In the genomic region with DNA sequence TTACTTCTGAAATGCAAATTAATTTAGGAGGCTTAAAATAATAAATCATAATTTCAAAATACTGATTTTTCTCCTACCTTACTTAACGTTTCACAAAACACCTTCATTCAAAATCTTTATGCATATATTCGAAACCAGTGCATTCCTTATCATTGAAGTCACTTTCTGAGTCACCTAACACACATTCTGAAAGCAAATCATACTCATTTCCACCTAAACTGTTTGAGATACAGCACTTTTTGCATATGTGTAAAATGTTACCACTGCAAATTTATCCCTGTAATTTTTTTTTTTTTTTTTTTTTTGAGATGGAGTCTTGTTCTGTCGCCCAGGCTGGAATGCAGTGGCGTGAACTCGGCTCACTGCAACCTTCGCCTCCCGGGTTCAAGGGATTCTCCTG, we compare ENCODE assay signal across 17 cellular contexts. TPM values are rescaled to one million over a fixed set of nuclear protein-coding genes. Genes with fewer than 3 reads are reported as not detected.
DNase-seq lines count a peak whose midpoint lies in the region; ATAC-seq and TF ChIP-seq lines count a peak whose summit lies in the region.
"Had no signal": no experiment of that assay in that cellular context is flagged by ENCODE, and none has a peak within 500 bp of the region (broad histone marks: within the 10 kb centered on the region; RNA-seq: fewer than 3 reads in every experiment).

No MANE protein-coding gene starts in this region.

- H3K9ac ChIP-seq in HCT116 (ENCODE audit: low read length), result no peak overlapping the region

- RAD21 ChIA-PET in HCT116 (lab: Charles Lee; ENCODE audit: low non-redundant PET in 1 of 2, low total read pairs in 2 of 2, uncharacterized antibody in 2 of 2, unreplicated experiment in 2 of 2), result no interaction called here

- peaks cover 44% of the 10 kb centered on the region for H3K36me3 Mint-ChIP-seq in activated B cell treated with CpG ODN at 0.5 μM for 24 hours (ENCODE audit: low read depth)

- BruUV-seq in HCT116 (replicated peaks; lab: Mats Ljungman, UMichigan), result no TSS peak

- TF ChIP-seq POLR2A in HCT116 (IDR thresholded peaks at IDR 0.05; ENCODE audit: borderline replicate concordance, extremely low read depth, insufficient read depth, insufficient read length), result no peak

- H3K4me2 ChIP-seq in HCT116 (ENCODE audit: low read length), result peak overlapping the region; percentile 46

- H3K4me3 Mint-ChIP-seq in activated B cell treated with CpG ODN at 0.5 μM for 24 hours, result no peak overlapping the region
- H3K4me3 Mint-ChIP-seq: activated naive CD8-positive, alpha-beta T cell treated with anti-CD3 and anti-CD28 coated beads, Interleukin-2, amount 10 ng/mL, durations not matched to agents 7 days and 5 days had no signal

- ATAC-seq in HCT116 (no peak; the same call in 1 of the 2 replicates), activated B cell treated with CpG ODN at 0.5 μM for 24 hours (ENCODE audit: low read depth) (peak; percentile 31), GM19324 (IDR thresholded peaks at IDR 0.05; ENCODE audit: low FRiP score, unreplicated experiment) (no peak)
- ATAC-seq: left lung had no signal

- peak; percentile 80 for DNase-seq in EL
- no peak for DNase-seq in HCT116 (ENCODE audit: low read depth, low spot score)
- no peak for DNase-seq in activated B cell treated with CpG ODN at 0.5 μM for 24 hours
- peak; percentile 58 for DNase-seq in glomerular visceral epithelial cell (ENCODE audit: extremely low spot score)
- DNase-seq in HuH-7.5 (ENCODE audit: low spot score), result no peak
- DNase-seq in DMS 273 treated with DMSO at 0.1 percent for 48 hours (lab: John Stamatoyannopoulos, UW), result no peak
- no peak for DNase-seq in MG63
- DNase-seq: activated CD4-positive, CD25-positive, alpha-beta regulatory T cell; activated naive CD8-positive, alpha-beta T cell treated with anti-CD3 and anti-CD28 coated beads, Interleukin-2, amount 10 ng/mL, durations not matched to agents 7 days and 5 days; COR-L47; left lung; NCI-H1436 treated with DMSO at 0.1 percent for 48 hours; Peyer's patch; posterior cingulate gyrus; transverse colon had no signal

- H3K9me3 ChIP-seq in HCT116 (ENCODE audit: control insufficient read depth in 1 of 2, insufficient read depth in 1 of 2, low read depth in 1 of 2, low read length in 2 of 2) (no peaks in the 10 kb centered on the region), MG63 (no peaks in the 10 kb centered on the region)
- H3K9me3 ChIP-seq: left lung, Peyer's patch, transverse colon had no signal

- TF ChIP-seq RAD21 in HCT116 (IDR thresholded peaks at IDR 0.05; ENCODE audit: low read depth), result no peak

- H3K27ac ChIP-seq in HCT116 (ENCODE audit: low read depth, low read length), result no peak overlapping the region
- H3K27ac ChIP-seq: HL-60, left lung, Peyer's patch, transverse colon had no signal

- TF ChIP-seq CTCF in HCT116 (IDR thresholded peaks at IDR 0.05 in 2 of 3, conservative IDR thresholded peaks at IDR 0.05 in 1 of 3; ENCODE audit: borderline replicate concordance in 1 of 3, insufficient read depth in 1 of 3, low read depth in 2 of 3, low read length in 2 of 3) (no peak), activated B cell treated with CpG ODN at 0.5 μM for 24 hours (IDR thresholded peaks at IDR 0.05) (no peak)

- CTCF ChIA-PET in HCT116 (lab: Charles Lee), result no interaction called here
- CTCF ChIA-PET in activated B cell treated with CpG ODN at 0.5 μM for 24 hours (lab: Charles Lee), result no interaction called here

- no peaks in the 10 kb centered on the region for H3K27me3 Mint-ChIP-seq in activated B cell treated with CpG ODN at 0.5 μM for 24 hours
- H3K27me3 Mint-ChIP-seq: activated naive CD8-positive, alpha-beta T cell treated with anti-CD3 and anti-CD28 coated beads, Interleukin-2, amount 10 ng/mL, durations not matched to agents 7 days and 5 days had no signal

- H3K36me3 ChIP-seq in HCT116 (ENCODE audit: control insufficient read depth in 1 of 2, insufficient read depth in 2 of 2, low read length in 2 of 2) (peaks cover 7 to 22% of the 10 kb centered on the region in 2 experiments; a peak in 3 of 4 replicates), MG63 (peaks cover 34% of the 10 kb centered on the region)

- H3K4me3 ChIP-seq in HCT116 (replicated peaks in 1 of 2; ENCODE audit: low read depth in 1 of 2, low read length in 2 of 2) (no peak overlapping the region), MG63 (no peak overlapping the region)
- H3K4me3 ChIP-seq: left lung, Peyer's patch, transverse colon had no signal

- H4K20me1 ChIP-seq in HCT116 (ENCODE audit: insufficient read depth), result no peaks in the 10 kb centered on the region

- H3K9me2 ChIP-seq in HCT116 (ENCODE audit: insufficient read depth), result no peaks in the 10 kb centered on the region; the same call in 1 of the 2 replicates

- intact Hi-C loops in HCT116 (cut with micrococcal nuclease), result no loop called here
- intact Hi-C loops in activated B cell treated with CpG ODN at 0.5 μM for 24 hours (cut with micrococcal nuclease), result no loop called here

- H2AFZ ChIP-seq in HCT116 (ENCODE audit: low read depth, low read length, poor library complexity, severe bottlenecking), result no peak overlapping the region

- POLR2A ChIA-PET in HCT116 (lab: Charles Lee) (no interaction called here), activated B cell treated with CpG ODN at 0.5 μM for 24 hours (lab: Charles Lee) (interaction anchor here (0.6 to 1.6 kb wide), 2 partner anchors 16 to 20 kb away, joined by 3 to 7 read pairs; a partner anchor contains a TSS)

- H3K27ac Mint-ChIP-seq in activated B cell treated with CpG ODN at 0.5 μM for 24 hours, result no peak overlapping the region
- H3K27ac Mint-ChIP-seq: activated naive CD8-positive, alpha-beta T cell treated with anti-CD3 and anti-CD28 coated beads, Interleukin-2, amount 10 ng/mL, durations not matched to agents 7 days and 5 days had no signal

- H3K9me3 Mint-ChIP-seq in activated B cell treated with CpG ODN at 0.5 μM for 24 hours, result no peaks in the 10 kb centered on the region
- H3K9me3 Mint-ChIP-seq: activated naive CD8-positive, alpha-beta T cell treated with anti-CD3 and anti-CD28 coated beads, Interleukin-2, amount 10 ng/mL, durations not matched to agents 7 days and 5 days had no signal

- peaks cover 3 to 15% of the 10 kb centered on the region in 2 experiments; a peak in 3 of 4 replicates for H3K4me1 ChIP-seq in HCT116 (ENCODE audit: control insufficient read depth in 1 of 2, insufficient read depth in 2 of 2, low read length in 2 of 2)
- H3K4me1 ChIP-seq: left lung, Peyer's patch, transverse colon had no signal

- peaks cover 20% of the 10 kb centered on the region; the same call in 1 of the 2 replicates for H3K79me2 ChIP-seq in HCT116 (ENCODE audit: insufficient read depth, low read length)

- H3K27me3 ChIP-seq in HCT116 (ENCODE audit: insufficient read depth, low read length) (no peaks in the 10 kb centered on the region), MG63 (no peaks in the 10 kb centered on the region)
- H3K27me3 ChIP-seq: left lung, Peyer's patch, transverse colon had no signal

- peaks cover 21% of the 10 kb centered on the region for H3K4me1 Mint-ChIP-seq in activated B cell treated with CpG ODN at 0.5 μM for 24 hours

TF ChIP-seq in HCT116, 20 proteins besides CTCF, POLR2A, EP300 and RAD21:
- TF ChIP-seq ZFX (IDR thresholded peaks at IDR 0.05), result no peak
- TF ChIP-seq FOSL1 (IDR thresholded peaks at IDR 0.05; ENCODE audit: low read depth), result peak; percentile 45; the same call in 1 of the 2 replicates

RNA-seq across cellular contexts. Expression of a gene that starts 15.7 kb away (rescaled TPM):
- total RNA-seq in HCT116 (2021; ENCODE audit: unreplicated experiment) (32.0 TPM), activated B cell treated with CpG ODN at 0.5 μM for 24 hours (41.4 and 43.3 TPM in 2 replicates)
- 23.0 and 24.4 TPM in 2 replicates for polyA plus RNA-seq in HCT116 (2012)
- total RNA-seq in MG63 (2014; rRNA removed; shearing (Covaris generic); ENCODE audit: low replicate concordance), result 5.9 and 14.5 TPM in 2 replicates

RNA-seq across cellular contexts. Expression of a gene that starts 46.8 kb away (rescaled TPM):
- total RNA-seq in HCT116 (2021; ENCODE audit: unreplicated experiment) (1.7 TPM), activated B cell treated with CpG ODN at 0.5 μM for 24 hours (4.0 and 5.2 TPM in 2 replicates)
- 0.99 and 1.1 TPM in 2 replicates for polyA plus RNA-seq in HCT116 (2012)
- total RNA-seq in MG63 (2014; rRNA removed; shearing (Covaris generic); ENCODE audit: low replicate concordance), result 0.10 and 2.4 TPM in 2 replicates

Comparison
In these comparisons a context has a peak if more than half of its experiments do, and no peak if none do; other contexts are left out.
1. DNase-seq: peak in EL (single experiment) and glomerular visceral epithelial cell (single experiment); none in HCT116 (single experiment), activated B cell treated with CpG ODN at 0.5 μM for 24 hours (single experiment), HuH-7.5 (single experiment), DMS 273 treated with DMSO at 0.1 percent for 48 hours (single experiment) and MG63 (single experiment).